14 cellular contexts compared by ENCODE assay signal in the genomic region with DNA sequence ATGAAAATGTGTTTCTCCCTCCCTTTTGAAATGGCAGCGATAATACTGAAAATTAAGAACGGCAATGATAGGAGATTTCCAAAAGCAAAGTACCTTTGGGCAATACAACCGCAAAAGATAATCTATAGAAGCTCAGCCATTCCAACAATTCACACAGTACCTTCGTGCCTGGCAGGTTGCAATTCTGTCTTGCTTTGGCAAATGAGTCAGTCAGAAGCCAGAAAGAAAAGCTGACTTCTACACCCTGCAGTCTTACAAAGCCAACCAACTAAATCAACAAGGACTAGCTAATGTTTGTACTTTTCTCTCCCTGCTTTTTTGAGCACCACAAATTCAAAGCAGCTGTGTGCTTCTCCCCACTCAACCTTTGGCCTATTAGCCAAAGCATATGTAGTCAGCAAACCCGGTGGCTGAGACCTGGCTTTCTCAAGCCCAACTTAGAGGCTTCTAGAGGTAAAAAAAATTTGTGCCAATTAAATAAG. TPM values are rescaled to one million over a fixed set of nuclear protein-coding genes. Genes with fewer than 3 reads are reported as not detected.
A peak's percentile ranks its signal among the peaks of the same experiment; 100 is the strongest.
DNase-seq lines count a peak whose midpoint lies in the region; TF ChIP-seq lines count a peak whose summit lies in the region.
"Had no signal": no experiment of that assay in that cellular context is flagged by ENCODE, and none has a peak within 500 bp of the region (broad histone marks: within the 10 kb centered on the region; RNA-seq: fewer than 3 reads in every experiment).

No MANE protein-coding gene starts in this region.

- H3K9me3 Mint-ChIP-seq in progenitor cell of endocrine pancreas (ENCODE audit: low read depth) = no peaks in the 10 kb centered on the region

- intact Hi-C loops in ascending aorta (cut with DNase I) = no loop called here

- in situ Hi-C loops in GM13976 (cut with MboI; ENCODE audit: low sequenced_read_pairs, unreplicated experiment) = no loop called here

- peak; percentile 8 to 44 (median 35) for DNase-seq in NCI-H1417 (lab: John Stamatoyannopoulos, UW)
- DNase-seq in NCI-H1417 treated with DMSO at 0.1 percent for 48 hours (lab: John Stamatoyannopoulos, UW) = no peak
- peak; percentile 22 for DNase-seq in NCI-H748 treated with DMSO at 0.1 percent for 48 hours (lab: John Stamatoyannopoulos, UW)
- peak; percentile 44 for DNase-seq in dedifferentiated amniotic fluid mesenchymal stem cell (ENCODE audit: extremely low spot score)
- DNase-seq in progenitor cell of endocrine pancreas (ENCODE audit: low spot score, unreplicated experiment) = no peak
- no peak for DNase-seq in GM13976 (ENCODE audit: low spot score)
- no peak for DNase-seq in NCI-H524 (lab: John Stamatoyannopoulos, UW)
- no peak for DNase-seq in ascending aorta (ENCODE audit: low spot score in 2 of 2)
- DNase-seq: activated gamma-delta T cell, caudate nucleus, DMS79 treated with DMSO at 0.1 percent for 48 hours, mesendoderm, nucleus accumbens had no signal

- peaks cover 6% of the 10 kb centered on the region for H3K27me3 Mint-ChIP-seq in progenitor cell of endocrine pancreas

- peak overlapping the region; percentile 85 for H3K27ac Mint-ChIP-seq in progenitor cell of endocrine pancreas

- H3K4me1 ChIP-seq in ascending aorta = no peaks in the 10 kb centered on the region

- H3K9me3 ChIP-seq in ascending aorta = no peaks in the 10 kb centered on the region
- H3K9me3 ChIP-seq: tibial nerve had no signal

- no peaks in the 10 kb centered on the region for H3K27me3 ChIP-seq in ascending aorta
- H3K27me3 ChIP-seq: tibial nerve had no signal

- no peak overlapping the region for H3K4me3 Mint-ChIP-seq in progenitor cell of endocrine pancreas (ENCODE audit: low read depth)

- H3K36me3 ChIP-seq in ascending aorta = no peaks in the 10 kb centered on the region
- H3K36me3 ChIP-seq: tibial nerve had no signal

- no peaks in the 10 kb centered on the region for H3K36me3 Mint-ChIP-seq in progenitor cell of endocrine pancreas (ENCODE audit: insufficient read depth)

- no peak overlapping the region for H3K4me3 ChIP-seq in ascending aorta
- H3K4me3 ChIP-seq: tibial nerve had no signal

- no peak for TF ChIP-seq CTCF in progenitor cell of endocrine pancreas (IDR thresholded peaks at IDR 0.05; ENCODE audit: unreplicated experiment)
- TF ChIP-seq CTCF in GM13976 (IDR thresholded peaks at IDR 0.05; ENCODE audit: borderline replicate concordance, control extremely low read depth, extremely low read depth, insufficient read depth, missing control alignments) = no peak
- TF ChIP-seq CTCF in ascending aorta (IDR thresholded peaks at IDR 0.05) = no peak

- H3K27ac ChIP-seq in ascending aorta = no peak overlapping the region
- H3K27ac ChIP-seq: tibial nerve had no signal

- H3K4me1 Mint-ChIP-seq in progenitor cell of endocrine pancreas (ENCODE audit: low read depth) = peaks cover 8% of the 10 kb centered on the region

RNA-seq across cellular contexts. Expression of gene ID2, which starts 25.7 kb away (rescaled TPM):
- total RNA-seq in progenitor cell of endocrine pancreas (292 and 304 TPM in 2 replicates), ascending aorta (752 TPM)

Comparison
In these comparisons a context has a peak if more than half of its experiments do, and no peak if none do; other contexts are left out.
1. DNase-seq: peak in NCI-H1417 (3 of 3), NCI-H748 treated with DMSO at 0.1 percent for 48 hours (single experiment) and dedifferentiated amniotic fluid mesenchymal stem cell (single experiment); none in NCI-H1417 treated with DMSO at 0.1 percent for 48 hours (single experiment), progenitor cell of endocrine pancreas (single experiment), GM13976 (single experiment), NCI-H524 (0 of 2) and ascending aorta (0 of 2).